21 cellular contexts compared by ENCODE assay signal in genomic region chr10:122727426-122727825, GRCh38. TPM values are rescaled to one million over a fixed set of nuclear protein-coding genes. Genes with fewer than 3 reads are reported as not detected.
A peak's percentile ranks its signal among the peaks of the same experiment; 100 is the strongest.
DNase-seq lines count a peak whose midpoint lies in the region; ATAC-seq, FAIRE-seq and TF ChIP-seq lines count a peak whose summit lies in the region.
"Had no signal": no experiment of that assay in that cellular context is flagged by ENCODE, and none has a peak within 500 bp of the region (broad histone marks: within the 10 kb centered on the region; RNA-seq: fewer than 3 reads in every experiment).

No MANE protein-coding gene starts in this region.

- no peak for TF ChIP-seq CTCF in HepG2 (CRISPR knock-in tag; IDR thresholded peaks at IDR 0.05)
- TF ChIP-seq CTCF in right lobe of liver (IDR thresholded peaks at IDR 0.05) = no peak
- no peak for TF ChIP-seq CTCF in H1 (IDR thresholded peaks at IDR 0.05; ENCODE audit: control extremely low read depth in 1 of 3, insufficient read depth in 1 of 3, low read depth in 1 of 3, low read length in 3 of 3)

- WGBS in HepG2 (ENCODE audit: low lambda C conversion rate) = 0% methylated on average over 4 of the region's 5 CpGs
- 57% methylated on average over 1 of the region's 5 CpGs for WGBS in right lobe of liver (ENCODE audit: insufficient coverage, low coverage, low lambda C conversion rate, missing lambda C conversion rate)
- 79% methylated on average over 5 of the region's 5 CpGs; no CpG with 5 or more reads in 1 of the 2 experiments for WGBS in H1 (ENCODE audit: extremely low coverage in 1 of 2, insufficient coverage in 1 of 2, insufficient read length in 1 of 2, insufficient replicate concordance in 2 of 2, low coverage in 1 of 2, low lambda C conversion rate in 2 of 2, missing lambda C conversion rate in 1 of 2), 2 experiments
- 20 to 58% (median 23%) methylated on average over 5 of the region's 5 CpGs for WGBS in small intestine, 3 donors

- H3K36me3 ChIP-seq in HepG2 (replicated peaks in 1 of 2; ENCODE audit: control insufficient read depth in 1 of 2, insufficient read depth in 2 of 2, low read length in 2 of 2) (no peaks in the 10 kb centered on the region), right lobe of liver (no peaks in the 10 kb centered on the region), H1 (ENCODE audit: control insufficient read depth in 2 of 4, insufficient read depth in 4 of 4, low read length in 3 of 4) (no peaks in the 10 kb centered on the region; a peak in 1 of 8 replicates), small intestine (ENCODE audit: control insufficient read depth in 2 of 2, insufficient read depth in 2 of 2, low read length in 2 of 2) (no peaks in the 10 kb centered on the region)

- POLR2A ChIA-PET in HepG2 (lab: Yijun Ruan, JAX) = no interaction called here
- POLR2A ChIA-PET in H1 (lab: Charles Lee; ENCODE audit: partially characterized antibody) = interaction anchor here (0.5 kb wide), 1 partner anchor 147 kb away, joined by 3 read pairs; no protein-coding TSS in a partner anchor

- H3K4me3 ChIP-seq in HepG2 (replicated peaks in 1 of 3; ENCODE audit: insufficient read depth in 1 of 3, low read depth in 2 of 3, low read length in 3 of 3) (no peak overlapping the region), right lobe of liver (no peak overlapping the region), H1 (ENCODE audit: extremely low read depth in 1 of 4, insufficient read depth in 2 of 4, low read depth in 3 of 4, low read length in 4 of 4) (no peak overlapping the region), small intestine (ENCODE audit: low read depth in 1 of 2, low read length in 2 of 2) (no peak overlapping the region)
- H3K4me3 ChIP-seq: SK-N-MC had no signal

- H3K79me2 ChIP-seq in HepG2 (ENCODE audit: insufficient read depth, low read length) (no peaks in the 10 kb centered on the region), H1 (ENCODE audit: control insufficient read depth in 1 of 2, insufficient read depth in 2 of 2, low read length in 2 of 2) (no peaks in the 10 kb centered on the region)

- DNase-seq in HepG2 (ENCODE audit: low spot score) (no peak), right lobe of liver (no peak), H1 (ENCODE audit: low read depth in 1 of 2, low spot score in 2 of 2) (no peak), iPS-NIHi7 (ENCODE audit: extremely low spot score) (peak; percentile 51), small intestine (peak; percentile 76), EL (no peak)
- DNase-seq: DND-41; GDM1; GOT3; HFFc6; KBM-7; NCI-H1105 treated with DMSO at 0.1 percent for 48 hours; NCI-H1694 treated with DMSO at 0.1 percent for 48 hours; NK-92 treated with Interleukin-12 subunit alpha and Interleukin-12 subunit beta, amount 100 ng/mL, for 24 hours; SHP77 had no signal

- no peak overlapping the region for H2BK5ac ChIP-seq in H1 (ENCODE audit: low read depth, low read length)

- H2BK120ac ChIP-seq in H1 (replicated peaks; ENCODE audit: low read depth, low read length) = no peak overlapping the region

- no TSS peak for BruUV-seq in HepG2 (replicated peaks; lab: Mats Ljungman, UMichigan)

- TF ChIP-seq RAD21 in HepG2 (CRISPR knock-in tag; IDR thresholded peaks at IDR 0.05) (no peak), H1 (IDR thresholded peaks at IDR 0.05 in 1 of 2, conservative IDR thresholded peaks at IDR 0.05 in 1 of 2; ENCODE audit: low read depth in 2 of 2, low read length in 2 of 2) (no peak)

- no peak overlapping the region for H3K18ac ChIP-seq in H1 (ENCODE audit: extremely low read depth, low read length)

- H2AFZ ChIP-seq in HepG2 (ENCODE audit: low read length) (no peak overlapping the region), H1 (ENCODE audit: low read length) (no peak overlapping the region)

- no peak overlapping the region for H4K91ac ChIP-seq in H1 (replicated peaks; ENCODE audit: insufficient read length, low read length)

- ATAC-seq in HepG2 (no peak), right lobe of liver (no peak), GM21381 (IDR thresholded peaks at IDR 0.05; ENCODE audit: unreplicated experiment) (no peak), GM21737 (IDR thresholded peaks at IDR 0.05; ENCODE audit: unreplicated experiment) (no peak)

- CTCF ChIA-PET in HepG2 (lab: Yijun Ruan, JAX; ENCODE audit: low intra/inter-chr PET ratio, low total read pairs) = no interaction called here
- CTCF ChIA-PET in H1 (lab: Charles Lee; ENCODE audit: partially characterized antibody) = interaction anchor here (1.1 kb wide), 1 partner anchor 16 kb away, joined by 3 read pairs; no protein-coding TSS in a partner anchor

- H3K79me1 ChIP-seq in H1 (ENCODE audit: low read depth, low read length) = no peaks in the 10 kb centered on the region; the same call in 1 of the 2 replicates

- H2BK20ac ChIP-seq in H1 (ENCODE audit: low read length) = no peak overlapping the region

- H2BK15ac ChIP-seq in H1 (ENCODE audit: low read length) = no peak overlapping the region

- H4K8ac ChIP-seq in H1 (ENCODE audit: extremely low read depth, insufficient read depth, low read length) = no peak overlapping the region

- no peaks in the 10 kb centered on the region for H3K9me3 ChIP-seq in HepG2 (ENCODE audit: low read length)
- H3K9me3 ChIP-seq in right lobe of liver = no peaks in the 10 kb centered on the region
- no peaks in the 10 kb centered on the region for H3K9me3 ChIP-seq in H1 (ENCODE audit: insufficient read depth in 2 of 2, low read depth in 1 of 2, low read length in 1 of 2)
- no peaks in the 10 kb centered on the region for H3K9me3 ChIP-seq in small intestine (ENCODE audit: control insufficient read depth, low read depth)

- H3K4me1 ChIP-seq in HepG2 (ENCODE audit: insufficient read depth, low read length) = no peaks in the 10 kb centered on the region
- H3K4me1 ChIP-seq in right lobe of liver = no peaks in the 10 kb centered on the region
- H3K4me1 ChIP-seq in H1 (replicated peaks in 1 of 4; ENCODE audit: control insufficient read depth in 3 of 4, insufficient read depth in 4 of 4, low read length in 3 of 4) = peaks cover 0 to 2% (median 0%) of the 10 kb centered on the region in 4 experiments; a peak in 1 of 7 replicates
- H3K4me1 ChIP-seq in small intestine (ENCODE audit: control insufficient read depth in 2 of 2, insufficient read depth in 1 of 2, low read depth in 1 of 2, low read length in 1 of 2) = no peaks in the 10 kb centered on the region

- H3K14ac ChIP-seq in H1 (ENCODE audit: insufficient read length) = no peak overlapping the region

- H3K27me3 ChIP-seq in HepG2 (ENCODE audit: control insufficient read depth in 1 of 2, insufficient read depth in 2 of 2, low read length in 2 of 2) (peaks cover 3 to 38% of the 10 kb centered on the region in 2 experiments; a peak in 3 of 5 replicates), right lobe of liver (no peaks in the 10 kb centered on the region), H1 (replicated peaks in 1 of 4; ENCODE audit: control insufficient read depth in 3 of 4, extremely low read depth in 1 of 4, insufficient read depth in 3 of 4, low read length in 3 of 4) (no peaks in the 10 kb centered on the region), small intestine (ENCODE audit: control insufficient read depth in 2 of 2, insufficient read depth in 2 of 2, low read length in 2 of 2) (peaks cover 0 to 3% of the 10 kb centered on the region in 2 donors)

- H3K23ac ChIP-seq in H1 (ENCODE audit: insufficient read length) = no peak overlapping the region

- H2BK12ac ChIP-seq in H1 (ENCODE audit: low read depth, low read length) = no peak overlapping the region

- no peak overlapping the region for H3K56ac ChIP-seq in H1 (replicated peaks; ENCODE audit: insufficient read length, low read depth, low read length)

- intact Hi-C loops in HepG2 (cut with micrococcal nuclease; ENCODE audit: unreplicated experiment) = no loop called here
- intact Hi-C loops in right lobe of liver (cut with DNase I) = no loop called here

- H4K5ac ChIP-seq in H1 (ENCODE audit: insufficient read length, low read depth, low read length) = no peak overlapping the region

- no peak overlapping the region for H3K4me2 ChIP-seq in HepG2 (ENCODE audit: low read depth, low read length)
- no peak overlapping the region for H3K4me2 ChIP-seq in H1 (ENCODE audit: insufficient read depth in 1 of 2, low read depth in 2 of 2, low read length in 2 of 2)

- H4K20me1 ChIP-seq in HepG2 (ENCODE audit: insufficient read depth, low read length) (no peaks in the 10 kb centered on the region), H1 (replicated peaks in 1 of 2; ENCODE audit: control insufficient read depth in 1 of 2, insufficient read depth in 2 of 2, low read length in 2 of 2) (peaks cover 0 to 6% of the 10 kb centered on the region in 2 experiments)

- no peak for TF ChIP-seq EP300 in HepG2 (IDR thresholded peaks at IDR 0.05; ENCODE audit: low read depth in 2 of 2, low read length in 2 of 2)
- no peak for TF ChIP-seq EP300 in HepG2 (CRISPR knock-in tag; IDR thresholded peaks at IDR 0.05; ENCODE audit: borderline replicate concordance)
- no peak for TF ChIP-seq EP300 in H1 (IDR thresholded peaks at IDR 0.05; ENCODE audit: borderline replicate concordance in 1 of 2, low read depth in 2 of 2, low read length in 2 of 2)

- H3K27ac ChIP-seq in HepG2 (ENCODE audit: extremely low read length, insufficient read depth, low read length) (no peak overlapping the region), right lobe of liver (no peak overlapping the region), H1 (ENCODE audit: low read depth, low read length) (no peak overlapping the region), small intestine (ENCODE audit: low read depth in 1 of 2, low read length in 1 of 2) (no peak overlapping the region)
- H3K27ac ChIP-seq: SK-N-MC had no signal

- in situ Hi-C loops in HepG2 (cut with HindIII; ENCODE audit: extremely low pct_ligation_motif_present, low pct_unique_long_range_greater_than_20kb) = no loop called here

- no peak for TF ChIP-seq POLR2A in HepG2 (IDR thresholded peaks at IDR 0.05; ENCODE audit: insufficient read depth in 1 of 2, low read depth in 2 of 2, low read length in 2 of 2)
- no peak for TF ChIP-seq POLR2A in right lobe of liver (IDR thresholded peaks at IDR 0.05)
- no peak for TF ChIP-seq POLR2A in H1 (IDR thresholded peaks at IDR 0.05; ENCODE audit: control extremely low read depth in 1 of 2, low read depth in 2 of 2, low read length in 2 of 2)

- H3K23me2 ChIP-seq in H1 (ENCODE audit: low read depth, low read length) = peaks cover 13% of the 10 kb centered on the region; the same call in 1 of the 2 replicates

- no peak overlapping the region for H3K4ac ChIP-seq in H1 (replicated peaks; ENCODE audit: insufficient read length, low read depth, low read length)

- no peak for FAIRE-seq in HepG2 (lab: Jason Lieb, UNC)
- FAIRE-seq in H1 (lab: Jason Lieb, UNC) = no peak
- FAIRE-seq in small intestine (lab: Jason Lieb, UNC) = no peak
- FAIRE-seq: A204.1 had no signal

- H2AK5ac ChIP-seq in H1 (ENCODE audit: low read depth, low read length) = no peak overlapping the region

- H3K9ac ChIP-seq in HepG2 (ENCODE audit: insufficient read depth, low read depth, low read length) (no peak overlapping the region), H1 (replicated peaks in 1 of 4; ENCODE audit: extremely low read depth in 1 of 4, low read depth in 3 of 4, low read length in 3 of 4) (no peak overlapping the region)

RNA-seq across cellular contexts. Expression of gene C10orf120, which starts 27.8 kb away (rescaled TPM):
- not detected in 2 replicates for total RNA-seq in HepG2 (2016; rRNA removed; fragmentation: Illumina TruSeq; extraction: Trizol)
- not detected in 2 replicates for total RNA-seq in HepG2 (2016; cell fraction: cytosol; rRNA removed; fragmentation: Illumina TruSeq; extraction: Trizol; ENCODE audit: low read depth)
- total RNA-seq in HepG2 (2016; cell fraction: insoluble cytoplasmic fraction; rRNA removed; fragmentation: Illumina TruSeq; extraction: Trizol) = not detected in 2 replicates
- total RNA-seq in HepG2 (2016; cell fraction: membrane; rRNA removed; fragmentation: Illumina TruSeq; extraction: Trizol) = not detected in 2 replicates
- total RNA-seq in HepG2 (2016; cell fraction: nucleus; rRNA removed; fragmentation: Illumina TruSeq; extraction: Trizol) = not detected in 2 replicates
- polyA plus RNA-seq in HepG2 (2011; rRNA removed) = not detected in 2 replicates
- not detected in 2 replicates for polyA plus RNA-seq in HepG2 (2011; cell fraction: cytosol; rRNA removed)
- not detected in 2 replicates for polyA plus RNA-seq in HepG2 (2011; cell fraction: nucleus; rRNA removed)
- not detected in 2 replicates for polyA plus RNA-seq in HepG2 (2012)
- not detected in 2 replicates for polyA plus RNA-seq in HepG2 (2016; cell fraction: cytosol; fragmentation: Illumina TruSeq; extraction: Trizol; ENCODE audit: low read depth)
- polyA plus RNA-seq in HepG2 (2016; cell fraction: insoluble cytoplasmic fraction; fragmentation: Illumina TruSeq; extraction: Trizol; ENCODE audit: low read depth) = not detected in 2 replicates
- not detected in 2 replicates for polyA plus RNA-seq in HepG2 (2016; cell fraction: membrane; fragmentation: Illumina TruSeq; extraction: Trizol; ENCODE audit: low read depth)
- polyA plus RNA-seq in HepG2 (2016; cell fraction: nucleus; fragmentation: Illumina TruSeq; extraction: Trizol; ENCODE audit: insufficient read depth, low read depth) = not detected in 2 replicates
- polyA minus RNA-seq in HepG2 (2011; rRNA and poly(A)+ RNA removed; ENCODE audit: low replicate concordance) = not detected in 2 replicates
- not detected in 2 replicates for polyA minus RNA-seq in HepG2 (2011; cell fraction: cytosol; rRNA and poly(A)+ RNA removed)
- polyA minus RNA-seq in HepG2 (2011; cell fraction: nucleus; rRNA and poly(A)+ RNA removed) = not detected in 2 replicates
- total RNA-seq in right lobe of liver = not detected
- not detected in 2 replicates for total RNA-seq in H1 (2021; fragmentation: NEBNext Ultra II Directional; extraction: Animal tissue kit (Norgen Biotek cat#: 25700))
- polyA plus RNA-seq in H1 (2011; rRNA removed) = not detected in 2 replicates
- polyA plus RNA-seq in H1 (2011; cell fraction: cytosol; rRNA removed) = not detected
- not detected for polyA plus RNA-seq in H1 (2011; cell fraction: nucleus; rRNA removed)
- not detected in 4 replicates for polyA plus RNA-seq in H1 (2012, experiment 1 of 2)
- polyA plus RNA-seq in H1 (2012, experiment 2 of 2) = not detected
- polyA plus RNA-seq in H1 (2013, experiment 1 of 2) = not detected
- polyA plus RNA-seq in H1 (2013, experiment 2 of 2) = not detected
- polyA minus RNA-seq in H1 (2011; rRNA and poly(A)+ RNA removed) = not detected in 2 replicates
- polyA minus RNA-seq in H1 (2011; cell fraction: cytosol; rRNA and poly(A)+ RNA removed) = not detected
- polyA minus RNA-seq in H1 (2011; cell fraction: nucleus; rRNA and poly(A)+ RNA removed) = not detected
- polyA plus RNA-seq in small intestine = not detected
- total RNA-seq: HFFc6, NCI-H460 had no signal
- polyA plus RNA-seq: BJ had no signal

Comparison
In these comparisons a context has a peak if more than half of its experiments do, and no peak if none do; other contexts are left out.
1. DNase-seq: peak in iPS-NIHi7 (single experiment) and small intestine (single experiment); none in HepG2 (single experiment), right lobe of liver (0 of 3), H1 (0 of 2) and EL (single experiment).
2. Of the 41 proteins assayed by ChIP-seq in both HepG2 and H1: peak only in HepG2: none; only in H1: JUND; in both: none; in neither: 40.